In the genomic region with DNA sequence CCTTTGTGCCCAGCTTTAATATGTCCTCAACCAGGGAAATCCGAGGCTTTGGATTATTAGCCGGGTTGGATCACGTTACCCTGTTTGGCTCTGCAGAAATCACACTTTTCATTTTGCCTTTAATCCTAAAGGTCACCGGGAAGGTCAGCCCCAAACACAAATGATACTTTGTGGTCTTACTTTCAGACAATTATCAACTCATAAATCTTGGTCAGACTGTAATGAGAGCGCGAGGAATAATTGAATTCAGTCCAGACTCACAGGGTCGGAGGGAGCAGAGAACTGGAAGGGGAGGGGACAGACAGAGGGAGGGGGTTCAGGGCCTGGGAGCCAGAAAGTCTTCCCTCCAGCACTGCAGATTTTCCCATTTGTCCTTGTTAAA, we compare ENCODE assay signal across 15 cellular contexts.
DNase-seq lines count a peak whose midpoint lies in the region; ATAC-seq and TF ChIP-seq lines count a peak whose summit lies in the region.
"Had no signal": no experiment of that assay in that cellular context is flagged by ENCODE, and none has a peak within 500 bp of the region (broad histone marks: within the 10 kb centered on the region; RNA-seq: fewer than 3 reads in every experiment).

No MANE protein-coding gene starts in this region.

- in situ Hi-C loops in brain microvascular endothelial cell (cut with HindIII; ENCODE audit: low pct_ligation_motif_present, low sequenced_read_pairs), result no loop called here

- no peaks in the 10 kb centered on the region for H3K4me1 Mint-ChIP-seq in MCF 10A (ENCODE audit: insufficient read depth, unreplicated experiment)
- H3K4me1 Mint-ChIP-seq in nephron, result peaks cover 45% of the 10 kb centered on the region
- peaks cover 39% of the 10 kb centered on the region for H3K4me1 Mint-ChIP-seq in type B pancreatic cell (ENCODE audit: unreplicated experiment)
- H3K4me1 Mint-ChIP-seq: activated T-helper 17 cell treated with anti-CD3 and anti-CD28 coated beads, Interleukin-2, amount 50 U/mL, for 72 hours; IgD-negative memory B cell had no signal

- POLR2A ChIA-PET in MCF 10A (lab: Yijun Ruan, JAX), result no interaction called here

- H3K9me3 ChIP-seq in breast epithelium, result no peaks in the 10 kb centered on the region
- no peaks in the 10 kb centered on the region for H3K9me3 ChIP-seq in mucosa of descending colon

- no peaks in the 10 kb centered on the region for H3K9me3 Mint-ChIP-seq in MCF 10A (ENCODE audit: unreplicated experiment)
- H3K9me3 Mint-ChIP-seq in nephron, result no peaks in the 10 kb centered on the region
- H3K9me3 Mint-ChIP-seq in type B pancreatic cell, result no peaks in the 10 kb centered on the region
- H3K9me3 Mint-ChIP-seq: activated T-helper 17 cell treated with anti-CD3 and anti-CD28 coated beads, Interleukin-2, amount 50 U/mL, for 72 hours; CD14-positive monocyte; IgD-negative memory B cell; neural crest cell had no signal

- H3K4me1 ChIP-seq in breast epithelium, result no peaks in the 10 kb centered on the region
- H3K4me1 ChIP-seq in mucosa of descending colon (ENCODE audit: low read depth), result no peaks in the 10 kb centered on the region

- H3K27me3 Mint-ChIP-seq in MCF 10A (ENCODE audit: insufficient read depth, unreplicated experiment) (no peaks in the 10 kb centered on the region), nephron (ENCODE audit: low read depth) (no peaks in the 10 kb centered on the region), type B pancreatic cell (peaks cover 3% of the 10 kb centered on the region)

- H3K36me3 ChIP-seq in breast epithelium, result no peaks in the 10 kb centered on the region
- no peaks in the 10 kb centered on the region for H3K36me3 ChIP-seq in brain microvascular endothelial cell (replicated peaks)
- no peaks in the 10 kb centered on the region for H3K36me3 ChIP-seq in mucosa of descending colon (ENCODE audit: low read depth)

- H3K27ac Mint-ChIP-seq in MCF 10A (ENCODE audit: low read depth, unreplicated experiment) (no peak overlapping the region), nephron (peak overlapping the region; percentile 89 to 93 (median 92)), type B pancreatic cell (no peak overlapping the region)
- H3K27ac Mint-ChIP-seq: activated CD8-positive, alpha-beta T cell treated with anti-CD3 and anti-CD28 coated beads, Interleukin-2, amount 10 ng/mL, durations not matched to agents 7 days and 5 days; activated T-helper 17 cell treated with anti-CD3 and anti-CD28 coated beads, Interleukin-2, amount 50 U/mL, for 72 hours; CD14-positive monocyte; IgD-negative memory B cell had no signal

- no peak for TF ChIP-seq POLR2A in breast epithelium (IDR thresholded peaks at IDR 0.05)

- H3K27ac ChIP-seq in breast epithelium (peak overlapping the region; percentile 67 to 90), brain microvascular endothelial cell (peak overlapping the region; percentile 38)

- H3K4me3 Mint-ChIP-seq in MCF 10A (ENCODE audit: unreplicated experiment) (no peak overlapping the region), nephron (no peak overlapping the region), type B pancreatic cell (peak overlapping the region; percentile 27)
- H3K4me3 Mint-ChIP-seq: activated CD8-positive, alpha-beta T cell treated with anti-CD3 and anti-CD28 coated beads, Interleukin-2, amount 10 ng/mL, durations not matched to agents 7 days and 5 days; activated T-helper 17 cell treated with anti-CD3 and anti-CD28 coated beads, Interleukin-2, amount 50 U/mL, for 72 hours; CD14-positive monocyte; IgD-negative memory B cell; neural crest cell had no signal

- TF ChIP-seq CTCF in breast epithelium (IDR thresholded peaks at IDR 0.05) (no peak), MCF 10A (IDR thresholded peaks at IDR 0.05; ENCODE audit: unreplicated experiment) (no peak), brain microvascular endothelial cell (IDR thresholded peaks at IDR 0.05; ENCODE audit: low read depth, low read length, missing control alignments) (no peak), nephron (IDR thresholded peaks at IDR 0.05; ENCODE audit: unreplicated experiment in 3 of 3) (no peak), type B pancreatic cell (conservative IDR thresholded peaks at IDR 0.05) (no peak), mucosa of descending colon (IDR thresholded peaks at IDR 0.05) (no peak)

- CTCF ChIA-PET in MCF 10A (lab: Yijun Ruan, JAX), result interaction anchor here (0.5 to 6.3 kb wide), 3 partner anchors 11 to 142 kb away, joined by 3 to 62 read pairs (median 3); no protein-coding TSS in a partner anchor

- no peak for ATAC-seq in mucosa of descending colon
- ATAC-seq: activated CD8-positive, alpha-beta T cell treated with anti-CD3 and anti-CD28 coated beads, Interleukin-2, amount 10 ng/mL, durations not matched to agents 7 days and 5 days; activated T-helper 17 cell treated with anti-CD3 and anti-CD28 coated beads, Interleukin-2, amount 50 U/mL, for 72 hours had no signal

- H3K4me3 ChIP-seq in breast epithelium, result no peak overlapping the region
- H3K4me3 ChIP-seq in brain microvascular endothelial cell (ENCODE audit: low read depth, low read length), result no peak overlapping the region
- H3K4me3 ChIP-seq in mucosa of descending colon, result no peak overlapping the region

- H3K36me3 Mint-ChIP-seq in MCF 10A (ENCODE audit: insufficient read depth, unreplicated experiment), result no peaks in the 10 kb centered on the region
- no peaks in the 10 kb centered on the region for H3K36me3 Mint-ChIP-seq in nephron (ENCODE audit: low read depth)
- no peaks in the 10 kb centered on the region for H3K36me3 Mint-ChIP-seq in type B pancreatic cell
- H3K36me3 Mint-ChIP-seq: CD14-positive monocyte, IgD-negative memory B cell had no signal

- H3K27me3 ChIP-seq in breast epithelium (no peaks in the 10 kb centered on the region), brain microvascular endothelial cell (replicated peaks) (no peaks in the 10 kb centered on the region)

- intact Hi-C loops in breast epithelium (cut with DNase I; ENCODE audit: low total_unique reads) (no loop called here), MCF 10A (cut with micrococcal nuclease) (no loop called here), mucosa of descending colon (cut with DNase I, micrococcal nuclease) (no loop called here)

- DNase-seq in breast epithelium (ENCODE audit: low spot score in 2 of 2), result no peak
- no peak for DNase-seq in MCF 10A (ENCODE audit: unreplicated experiment)
- no peak for DNase-seq in brain microvascular endothelial cell
- no peak for DNase-seq in type B pancreatic cell (ENCODE audit: extremely low spot score, unreplicated experiment)
- no peak for DNase-seq in NCI-H526 treated with DMSO at 0.1 percent for 48 hours (lab: John Stamatoyannopoulos, UW)
- DNase-seq in mucosa of descending colon, result no peak
- no peak for DNase-seq in A172 (ENCODE audit: low spot score)
- DNase-seq: activated CD8-positive, alpha-beta T cell treated with anti-CD3 and anti-CD28 coated beads, Interleukin-2, amount 10 ng/mL, durations not matched to agents 7 days and 5 days; DMS79; stimulated activated naive CD4-positive, alpha-beta T cell had no signal

- no TSS peak for BruUV-seq in MCF 10A (replicated peaks; lab: Mats Ljungman, UMichigan)

Comparison
In these comparisons a context has a peak if more than half of its experiments do, and no peak if none do; other contexts are left out.
1. H3K27ac Mint-ChIP-seq: peak in nephron (3 of 3); none in MCF 10A (single experiment) and type B pancreatic cell (single experiment).